ENCODE assay signal across 9 cellular contexts in genomic region chr12:57518920-57519757, GRCh38. TPM values are rescaled to one million over a fixed set of nuclear protein-coding genes. Genes with fewer than 3 reads are reported as not detected.
DNase-seq lines count a peak whose midpoint lies in the region; ATAC-seq lines count a peak whose summit lies in the region.
"Had no signal": no experiment of that assay in that cellular context is flagged by ENCODE, and none has a peak within 500 bp of the region (broad histone marks: within the 10 kb centered on the region; RNA-seq: fewer than 3 reads in every experiment).

No MANE protein-coding gene starts in this region.

- H3K9ac ChIP-seq in BLaER1 treated with 17β-estradiol and CSF1 and Interleukin-3, amounts not matched to agents 10 nM and 100 nM: peak overlapping the region; percentile 93 to 100 (median 98)
- peak overlapping the region; percentile 97 to 100 (median 100) for H3K9ac ChIP-seq in skeletal muscle tissue (ENCODE audit: low read depth in 1 of 3, low read length in 3 of 3)

- H4K20me1 ChIP-seq in BLaER1 treated with 17β-estradiol and CSF1 and Interleukin-3, amounts not matched to agents 10 nM and 100 nM: peaks cover 61 to 71% (median 65%) of the 10 kb centered on the region in 11 experiments

- H3K27me3 Mint-ChIP-seq in activated naive CD8-positive, alpha-beta T cell: no peaks in the 10 kb centered on the region

- H3K36me3 Mint-ChIP-seq in activated naive CD8-positive, alpha-beta T cell: peaks cover 9% of the 10 kb centered on the region

- H3K36me3 ChIP-seq in BLaER1 treated with 17β-estradiol and CSF1 and Interleukin-3, amounts not matched to agents 10 nM and 100 nM: peaks cover 50 to 58% (median 55%) of the 10 kb centered on the region in 11 experiments
- peaks cover 35 to 47% (median 36%) of the 10 kb centered on the region in 3 donors for H3K36me3 ChIP-seq in skeletal muscle tissue (ENCODE audit: control insufficient read depth in 3 of 3, insufficient read depth in 3 of 3, low read length in 3 of 3)

- intact Hi-C loops in right cardiac atrium (cut with DNase I): no loop called here

- H3K9me3 ChIP-seq in BLaER1 treated with 17β-estradiol and CSF1 and Interleukin-3, amounts not matched to agents 10 nM and 100 nM (replicated peaks in 1 of 11): no peaks in the 10 kb centered on the region
- H3K9me3 ChIP-seq in right cardiac atrium (ENCODE audit: control insufficient read depth, low read length) (no peaks in the 10 kb centered on the region), skeletal muscle tissue (ENCODE audit: control insufficient read depth in 3 of 3, low read length in 3 of 3) (no peaks in the 10 kb centered on the region)

- peaks cover 42 to 72% (median 53%) of the 10 kb centered on the region in 10 experiments for H3K4me1 ChIP-seq in BLaER1 treated with 17β-estradiol and CSF1 and Interleukin-3, amounts not matched to agents 10 nM and 100 nM
- H3K4me1 ChIP-seq in right cardiac atrium (ENCODE audit: control insufficient read depth, insufficient read depth, low read length): peaks cover 11% of the 10 kb centered on the region
- peaks cover 42 to 54% (median 54%) of the 10 kb centered on the region in 3 donors for H3K4me1 ChIP-seq in skeletal muscle tissue (ENCODE audit: control insufficient read depth in 3 of 3, insufficient read depth in 3 of 3, low read length in 3 of 3)

- H3K4me3 Mint-ChIP-seq in activated naive CD8-positive, alpha-beta T cell: peak overlapping the region; percentile 98

- peak in 1 of 2 donors; percentile 0 for ATAC-seq in right cardiac atrium
- ATAC-seq in HG02798 (IDR thresholded peaks at IDR 0.05; ENCODE audit: poor library complexity, unreplicated experiment): no peak
- no peak for ATAC-seq in HG02642 (IDR thresholded peaks at IDR 0.05; ENCODE audit: poor library complexity, unreplicated experiment)

- H3K4me2 ChIP-seq in BLaER1 treated with 17β-estradiol and CSF1 and Interleukin-3, amounts not matched to agents 10 nM and 100 nM: peak overlapping the region; percentile 85 to 97 (median 91)

- H3K4me3 ChIP-seq in BLaER1 treated with 17β-estradiol and CSF1 and Interleukin-3, amounts not matched to agents 10 nM and 100 nM: peak overlapping the region; percentile 70 to 98 (median 88)
- H3K4me3 ChIP-seq in right cardiac atrium (ENCODE audit: low read length) (peak overlapping the region; percentile 72), skeletal muscle tissue (ENCODE audit: low read length in 3 of 3) (peak overlapping the region; percentile 87 to 99 (median 99))

- WGBS in right cardiac atrium: 23% methylated on average over 7 of the region's 7 CpGs

- peak overlapping the region; percentile 99 for H3K27ac Mint-ChIP-seq in activated naive CD8-positive, alpha-beta T cell

- H3K27ac ChIP-seq in BLaER1 treated with 17β-estradiol and CSF1 and Interleukin-3, amounts not matched to agents 10 nM and 100 nM: peak overlapping the region; percentile 94 to 99 (median 96)
- H3K27ac ChIP-seq in right cardiac atrium (ENCODE audit: low read length) (peak overlapping the region; percentile 94), skeletal muscle tissue (ENCODE audit: low read depth, low read length) (peak overlapping the region; percentile 99)

- peaks cover 54% of the 10 kb centered on the region for H3K4me1 Mint-ChIP-seq in activated naive CD8-positive, alpha-beta T cell (ENCODE audit: low read depth)

- no peaks in the 10 kb centered on the region for H3K27me3 ChIP-seq in BLaER1 treated with 17β-estradiol and CSF1 and Interleukin-3, amounts not matched to agents 10 nM and 100 nM
- H3K27me3 ChIP-seq in right cardiac atrium (ENCODE audit: control insufficient read depth, insufficient read depth) (no peaks in the 10 kb centered on the region), skeletal muscle tissue (ENCODE audit: control insufficient read depth in 3 of 3, insufficient read depth in 3 of 3, low read length in 3 of 3) (no peaks in the 10 kb centered on the region)

- H3K9me3 Mint-ChIP-seq in activated naive CD8-positive, alpha-beta T cell (ENCODE audit: low read depth): no peaks in the 10 kb centered on the region

- DNase-seq in HuH-7.5 (ENCODE audit: low spot score) (peak; percentile 49), right cardiac atrium (peak; percentile 64 to 67 (median 64)), AG08395 (ENCODE audit: low spot score) (no peak)

RNA-seq across cellular contexts. Expression of gene DDIT3, which starts 1.2 kb away (rescaled TPM):
- total RNA-seq in right cardiac atrium (10 to 100 TPM; 21.8 to 34.7 (median 22.3) TPM), skeletal muscle tissue (11.5 TPM)
- 54.6 TPM for polyA plus RNA-seq in right cardiac atrium

RNA-seq across cellular contexts. Expression of gene MBD6, which starts 3.5 kb away (rescaled TPM):
- total RNA-seq in right cardiac atrium: 10 to 100 TPM; 35.7 to 50.9 (median 41.6) TPM
- 16.4 TPM for polyA plus RNA-seq in right cardiac atrium
- total RNA-seq in skeletal muscle tissue: 2.6 TPM

RNA-seq across cellular contexts. Expression of gene DCTN2, which starts 27.9 kb away (rescaled TPM):
- total RNA-seq in right cardiac atrium (10 to 100 TPM; 88.6 to 92.4 (median 89.5) TPM), skeletal muscle tissue (79.9 TPM)
- polyA plus RNA-seq in right cardiac atrium: 99.2 TPM

RNA-seq across cellular contexts. Expression of gene KIF5A, which starts 30.7 kb away (rescaled TPM):
- total RNA-seq in right cardiac atrium (under 1 TPM; 0.09 to 0.31 (median 0.20) TPM), skeletal muscle tissue (under 0.01 TPM)
- polyA plus RNA-seq in right cardiac atrium: 0.20 TPM
- total RNA-seq: HT1080 had no signal

RNA-seq across cellular contexts. Expression of gene MARS1, which starts 31.3 kb away (rescaled TPM):
- total RNA-seq in right cardiac atrium (10 to 100 TPM; 68.6 to 89.8 (median 72.8) TPM), skeletal muscle tissue (68.4 TPM)
- polyA plus RNA-seq in right cardiac atrium: 54.9 TPM

Comparison
In these comparisons a context has a peak if more than half of its experiments do, and no peak if none do; other contexts are left out.
1. RNA of gene MBD6, which starts 3.5 kb away (total RNA-seq): 35.7 to 50.9 TPM in right cardiac atrium; 2.6 TPM in skeletal muscle tissue (single experiment); every median in the first group is over 10 times any median in the second.
2. Peak in every context shown above with its lines, with median percentiles within 50 percentile points of each other: H3K27ac ChIP-seq and H3K4me3 ChIP-seq.